In genomic region chr19:40611900-40612698, GRCh38 we compare ENCODE assay signal across 12 cellular contexts. TPM values are rescaled to one million over a fixed set of nuclear protein-coding genes. Genes with fewer than 3 reads are reported as not detected.
A peak's percentile ranks its signal among the peaks of the same experiment; 100 is the strongest.
DNase-seq lines count a peak whose midpoint lies in the region; ATAC-seq lines count a peak whose summit lies in the region.
"Had no signal": no experiment of that assay in that cellular context is flagged by ENCODE, and none has a peak within 500 bp of the region (broad histone marks: within the 10 kb centered on the region; RNA-seq: fewer than 3 reads in every experiment).

No MANE protein-coding gene starts in this region.

- peaks cover 44% of the 10 kb centered on the region for H3K4me1 Mint-ChIP-seq in activated CD8-positive, alpha-beta memory T cell treated with anti-CD3 and anti-CD28 coated beads, Interleukin-2, amount 10 ng/mL, durations not matched to agents 7 days and 5 days
- peaks cover 60% of the 10 kb centered on the region for H3K4me1 Mint-ChIP-seq in activated CD4-positive, alpha-beta memory T cell treated with anti-CD3 and anti-CD28 coated beads for 36 hours (ENCODE audit: low read depth)
- peaks cover 60% of the 10 kb centered on the region for H3K4me1 Mint-ChIP-seq in stimulated activated memory B cell treated with anti-CD40 and anti-IgM and Interleukin-4, amounts not matched to agents 10 μg/mL and 1 μg/mL and 100 μg/mL, for 72 hours

- H3K27ac ChIP-seq in epithelial cell of prostate, result peak overlapping the region; percentile 94

- H3K36me3 Mint-ChIP-seq in activated CD8-positive, alpha-beta memory T cell treated with anti-CD3 and anti-CD28 coated beads, Interleukin-2, amount 10 ng/mL, durations not matched to agents 7 days and 5 days, result peaks cover 7% of the 10 kb centered on the region
- H3K36me3 Mint-ChIP-seq in activated CD4-positive, alpha-beta memory T cell treated with anti-CD3 and anti-CD28 coated beads for 36 hours, result peaks cover 8% of the 10 kb centered on the region
- H3K36me3 Mint-ChIP-seq in stimulated activated memory B cell treated with anti-CD40 and anti-IgM and Interleukin-4, amounts not matched to agents 10 μg/mL and 1 μg/mL and 100 μg/mL, for 72 hours, result peaks cover 6% of the 10 kb centered on the region

- H3K27ac Mint-ChIP-seq in activated CD8-positive, alpha-beta memory T cell treated with anti-CD3 and anti-CD28 coated beads, Interleukin-2, amount 10 ng/mL, durations not matched to agents 7 days and 5 days, result peak overlapping the region; percentile 53
- peak overlapping the region; percentile 84 for H3K27ac Mint-ChIP-seq in activated CD4-positive, alpha-beta memory T cell treated with anti-CD3 and anti-CD28 coated beads for 36 hours
- H3K27ac Mint-ChIP-seq in stimulated activated memory B cell treated with anti-CD40 and anti-IgM and Interleukin-4, amounts not matched to agents 10 μg/mL and 1 μg/mL and 100 μg/mL, for 72 hours, result peak overlapping the region; percentile 91

- intact Hi-C loops in activated CD4-positive, alpha-beta memory T cell treated with anti-CD3 and anti-CD28 coated beads for 36 hours (cut with micrococcal nuclease), result loop anchor here (5.0 to 10.0 kb wide), 2 partner anchors 190 to 933 kb away; no protein-coding TSS in a partner anchor

- no peak for ATAC-seq in activated CD8-positive, alpha-beta memory T cell treated with anti-CD3 and anti-CD28 coated beads, Interleukin-2, amount 10 ng/mL, durations not matched to agents 7 days and 5 days
- no peak for ATAC-seq in stimulated activated memory B cell treated with anti-CD40 and anti-IgM and Interleukin-4, amounts not matched to agents 10 μg/mL and 1 μg/mL and 100 μg/mL, for 72 hours
- ATAC-seq in GM21423 (IDR thresholded peaks at IDR 0.05; ENCODE audit: unreplicated experiment), result no peak
- ATAC-seq: sciatic nerve had no signal

- peak overlapping the region; percentile 4 for H3K4me3 Mint-ChIP-seq in activated CD8-positive, alpha-beta memory T cell treated with anti-CD3 and anti-CD28 coated beads, Interleukin-2, amount 10 ng/mL, durations not matched to agents 7 days and 5 days
- peak overlapping the region; percentile 72 for H3K4me3 Mint-ChIP-seq in activated CD4-positive, alpha-beta memory T cell treated with anti-CD3 and anti-CD28 coated beads for 36 hours
- no peak overlapping the region for H3K4me3 Mint-ChIP-seq in stimulated activated memory B cell treated with anti-CD40 and anti-IgM and Interleukin-4, amounts not matched to agents 10 μg/mL and 1 μg/mL and 100 μg/mL, for 72 hours

- DNase-seq in activated CD8-positive, alpha-beta memory T cell treated with anti-CD3 and anti-CD28 coated beads, Interleukin-2, amount 10 ng/mL, durations not matched to agents 7 days and 5 days, result peak; percentile 44
- DNase-seq in activated CD8-positive, alpha-beta memory T cell treated with anti-CD3 and anti-CD28 coated beads, Interleukin-2, amount 50 U/mL, for 4 hours, result no peak
- no peak for DNase-seq in activated CD4-positive, alpha-beta memory T cell treated with anti-CD3 and anti-CD28 coated beads for 36 hours
- DNase-seq in epithelial cell of prostate (ENCODE audit: low read depth, low spot score) (no peak), NCI-H524 treated with DMSO at 0.1 percent for 48 hours (lab: John Stamatoyannopoulos, UW) (no peak), putamen (ENCODE audit: low spot score) (no peak)
- DNase-seq: DND-41, NCI-H2081 treated with DMSO at 0.1 percent for 48 hours, testis had no signal

- H3K27me3 Mint-ChIP-seq in activated CD8-positive, alpha-beta memory T cell treated with anti-CD3 and anti-CD28 coated beads, Interleukin-2, amount 10 ng/mL, durations not matched to agents 7 days and 5 days, result no peaks in the 10 kb centered on the region
- no peaks in the 10 kb centered on the region for H3K27me3 Mint-ChIP-seq in activated CD4-positive, alpha-beta memory T cell treated with anti-CD3 and anti-CD28 coated beads for 36 hours
- no peaks in the 10 kb centered on the region for H3K27me3 Mint-ChIP-seq in stimulated activated memory B cell treated with anti-CD40 and anti-IgM and Interleukin-4, amounts not matched to agents 10 μg/mL and 1 μg/mL and 100 μg/mL, for 72 hours

- CTCF ChIA-PET in activated CD8-positive, alpha-beta memory T cell treated with anti-CD3 and anti-CD28 coated beads, Interleukin-2, amount 10 ng/mL, durations not matched to agents 7 days and 5 days (lab: Charles Lee), result interaction anchor here (1.1 to 4.6 kb wide), 2 partner anchors 23 to 88 kb away, joined by 4 to 53 read pairs; no protein-coding TSS in a partner anchor
- CTCF ChIA-PET in activated CD4-positive, alpha-beta memory T cell treated with anti-CD3 and anti-CD28 coated beads for 36 hours (lab: Charles Lee), result no interaction called here

- POLR2A ChIA-PET in activated CD4-positive, alpha-beta memory T cell treated with anti-CD3 and anti-CD28 coated beads for 36 hours (lab: Charles Lee), result no interaction called here

- no peaks in the 10 kb centered on the region for H3K9me3 Mint-ChIP-seq in activated CD8-positive, alpha-beta memory T cell treated with anti-CD3 and anti-CD28 coated beads, Interleukin-2, amount 10 ng/mL, durations not matched to agents 7 days and 5 days (ENCODE audit: low read depth)
- no peaks in the 10 kb centered on the region for H3K9me3 Mint-ChIP-seq in activated CD4-positive, alpha-beta memory T cell treated with anti-CD3 and anti-CD28 coated beads for 36 hours
- H3K9me3 Mint-ChIP-seq in stimulated activated memory B cell treated with anti-CD40 and anti-IgM and Interleukin-4, amounts not matched to agents 10 μg/mL and 1 μg/mL and 100 μg/mL, for 72 hours, result no peaks in the 10 kb centered on the region

RNA-seq across cellular contexts. Expression of gene LTBP4, which starts 10.9 kb away (rescaled TPM):
- 10 to 100 TPM; 42.8 to 75.9 TPM for total RNA-seq in activated CD8-positive, alpha-beta memory T cell treated with anti-CD3 and anti-CD28 coated beads, Interleukin-2, amount 10 ng/mL, durations not matched to agents 7 days and 5 days
- 100 to 1,000 TPM; 178 to 182 TPM for total RNA-seq in activated CD4-positive, alpha-beta memory T cell treated with anti-CD3 and anti-CD28 coated beads for 36 hours

RNA-seq across cellular contexts. Expression of gene SHKBP1, which starts 35.4 kb away (rescaled TPM):
- total RNA-seq in activated CD8-positive, alpha-beta memory T cell treated with anti-CD3 and anti-CD28 coated beads, Interleukin-2, amount 10 ng/mL, durations not matched to agents 7 days and 5 days, result 100 to 1,000 TPM; 135 to 153 TPM
- 100 to 1,000 TPM; 112 to 126 TPM for total RNA-seq in activated CD4-positive, alpha-beta memory T cell treated with anti-CD3 and anti-CD28 coated beads for 36 hours
